Comparison of ENCODE assay signal across 21 cellular contexts in the genomic region with DNA sequence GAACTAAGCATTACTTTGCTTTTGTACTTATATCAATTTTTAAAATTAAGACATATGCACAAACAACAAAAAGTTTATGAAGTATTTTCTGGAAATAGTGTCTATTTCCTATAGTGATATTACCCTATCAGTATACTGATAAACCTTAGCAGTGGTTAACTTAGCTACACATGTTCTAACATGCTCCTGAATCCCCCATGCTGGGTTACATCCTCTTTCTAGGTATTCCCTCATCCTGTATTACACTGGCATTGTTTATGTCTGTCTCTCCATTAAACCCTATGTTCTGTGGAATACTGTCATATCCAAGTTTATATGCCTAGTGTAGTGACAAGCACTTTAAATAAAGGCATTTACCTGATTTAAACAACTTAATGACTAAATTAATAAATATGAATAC. TPM values are rescaled to one million over a fixed set of nuclear protein-coding genes. Genes with fewer than 3 reads are reported as not detected.
A peak's percentile ranks its signal among the peaks of the same experiment; 100 is the strongest.
DNase-seq lines count a peak whose midpoint lies in the region; ATAC-seq and TF ChIP-seq lines count a peak whose summit lies in the region.
"Had no signal": no experiment of that assay in that cellular context is flagged by ENCODE, and none has a peak within 500 bp of the region (broad histone marks: within the 10 kb centered on the region; RNA-seq: fewer than 3 reads in every experiment).

No MANE protein-coding gene starts in this region.

- ATAC-seq in RWPE2 (ENCODE audit: low read depth) (no peak), heart right ventricle (no peak)
- ATAC-seq: T-cell had no signal

- H3K36me3 ChIP-seq in DOHH2 (ENCODE audit: control insufficient read depth, low read length): peaks cover 14% of the 10 kb centered on the region
- peaks cover 9% of the 10 kb centered on the region for H3K36me3 ChIP-seq in RWPE2 (ENCODE audit: low read depth)
- H3K36me3 ChIP-seq in smooth muscle cell (ENCODE audit: low read depth): no peaks in the 10 kb centered on the region
- H3K36me3 ChIP-seq in heart right ventricle: no peaks in the 10 kb centered on the region

- no peaks in the 10 kb centered on the region for H3K9me2 ChIP-seq in DOHH2 (replicated peaks; ENCODE audit: control insufficient read depth, low read length)
- H3K9me2 ChIP-seq: SK-N-SH had no signal

- DNase-seq in NCI-H345 (lab: John Stamatoyannopoulos, UW) (peak; percentile 22), RWPE2 (ENCODE audit: low spot score) (no peak), smooth muscle cell (lab: John Stamatoyannopoulos, UW; ENCODE audit: unreplicated experiment) (no peak), heart right ventricle (no peak), Kasumi-1 (lab: John Stamatoyannopoulos, UW) (no peak), SHP77 treated with DMSO at 0.1 percent for 48 hours (lab: John Stamatoyannopoulos, UW) (no peak)
- DNase-seq: ACHN; AML-193; Caco-2; GDM1; HCEC 1CT; MM.1S; NCI-H1092; NCI-H1436 treated with DMSO at 0.1 percent for 48 hours; NCI-H510A; NK-92 treated with Interleukin-12 subunit alpha and Interleukin-12 subunit beta, amount 100 ng/mL, for 24 hours; OCI-M1; SHP77; SK-N-SH; T-cell had no signal

- H3K4me3 ChIP-seq in DOHH2 (ENCODE audit: low read length) (no peak overlapping the region), RWPE2 (ENCODE audit: severe bottlenecking) (no peak overlapping the region), smooth muscle cell (no peak overlapping the region), heart right ventricle (no peak overlapping the region)

- H3F3A ChIP-seq in DOHH2 (ENCODE audit: control insufficient read depth, insufficient read depth): 0 out of 2 replicates have a peak, but pooled peaks cover 3% of the 10 kb centered on the region
- no peaks in the 10 kb centered on the region for H3F3A ChIP-seq in smooth muscle cell (ENCODE audit: low read depth)

- H3K79me2 ChIP-seq in DOHH2 (ENCODE audit: control insufficient read depth, low read length) (peaks cover 35% of the 10 kb centered on the region), smooth muscle cell (ENCODE audit: low read depth) (peaks cover 32% of the 10 kb centered on the region)

- intact Hi-C loops in heart right ventricle (cut with DNase I): no loop called here

- H3K4me1 ChIP-seq in DOHH2 (ENCODE audit: control insufficient read depth, low read length) (peaks cover 28% of the 10 kb centered on the region), RWPE2 (ENCODE audit: insufficient read depth, poor library complexity, severe bottlenecking) (peaks cover 49% of the 10 kb centered on the region), smooth muscle cell (ENCODE audit: low read depth) (peaks cover 18% of the 10 kb centered on the region), heart right ventricle (peaks cover 0 to 33% (median 26%) of the 10 kb centered on the region in 9 donors)

- TF ChIP-seq CTCF in DOHH2 (IDR thresholded peaks at IDR 0.05; ENCODE audit: low read depth, low read length, poor library complexity, severe bottlenecking) (no peak), RWPE2 (IDR thresholded peaks at IDR 0.05; ENCODE audit: poor library complexity, severe bottlenecking) (no peak), smooth muscle cell (IDR thresholded peaks at IDR 0.05; ENCODE audit: borderline replicate concordance, insufficient read depth, poor library complexity, severe bottlenecking) (no peak), heart right ventricle (IDR thresholded peaks at IDR 0.05) (no peak)

- H4K20me1 ChIP-seq in DOHH2 (ENCODE audit: control insufficient read depth, insufficient read depth, low read depth, low read length): peaks cover 8% of the 10 kb centered on the region
- H4K20me1 ChIP-seq in smooth muscle cell (ENCODE audit: low read depth): peaks cover 25% of the 10 kb centered on the region

- H3K27me3 ChIP-seq in DOHH2 (ENCODE audit: control insufficient read depth, low read length): no peaks in the 10 kb centered on the region
- H3K27me3 ChIP-seq in RWPE2 (ENCODE audit: insufficient read depth, poor library complexity, severe bottlenecking): no peaks in the 10 kb centered on the region
- no peaks in the 10 kb centered on the region for H3K27me3 ChIP-seq in smooth muscle cell (ENCODE audit: low read depth)
- no peaks in the 10 kb centered on the region for H3K27me3 ChIP-seq in heart right ventricle

- peak overlapping the region; percentile 97 for H2AFZ ChIP-seq in smooth muscle cell (ENCODE audit: low read depth)

- no peak overlapping the region for H3K9ac ChIP-seq in smooth muscle cell (ENCODE audit: low read depth)

- H3K4me2 ChIP-seq in DOHH2 (ENCODE audit: low read length): peak overlapping the region; percentile 86; the same call in 1 of the 2 replicates
- peak overlapping the region; percentile 94 for H3K4me2 ChIP-seq in smooth muscle cell

- H3K9me3 ChIP-seq in DOHH2 (ENCODE audit: control insufficient read depth, insufficient read depth, low read length): no peaks in the 10 kb centered on the region
- H3K9me3 ChIP-seq in RWPE2 (ENCODE audit: severe bottlenecking): no peaks in the 10 kb centered on the region
- H3K9me3 ChIP-seq in smooth muscle cell (replicated peaks; ENCODE audit: low read depth): no peaks in the 10 kb centered on the region
- H3K9me3 ChIP-seq in heart right ventricle: no peaks in the 10 kb centered on the region
- H3K9me3 ChIP-seq: Caco-2, SK-N-SH had no signal

- no peak overlapping the region for H3K27ac ChIP-seq in DOHH2 (ENCODE audit: low read depth, low read length)
- peak overlapping the region; percentile 74 for H3K27ac ChIP-seq in RWPE2 (ENCODE audit: poor library complexity, severe bottlenecking)
- H3K27ac ChIP-seq in smooth muscle cell (ENCODE audit: low read depth): no peak overlapping the region
- no peak overlapping the region for H3K27ac ChIP-seq in heart right ventricle

RNA-seq across cellular contexts. Expression of a gene that starts 1.8 kb away (rescaled TPM):
- total RNA-seq in smooth muscle cell: 64.9 and 76.4 TPM in 2 replicates
- 16.3 and 19.5 TPM in 2 replicates for polyA plus RNA-seq in smooth muscle cell
- total RNA-seq in heart right ventricle: 10 to 100 TPM; 28.4 to 45.9 (median 38.8) TPM
- polyA plus RNA-seq in heart right ventricle: 10 to 100 TPM; 13.3 to 23.0 TPM
